ENCODE assay signal across 24 cellular contexts in the genomic region with DNA sequence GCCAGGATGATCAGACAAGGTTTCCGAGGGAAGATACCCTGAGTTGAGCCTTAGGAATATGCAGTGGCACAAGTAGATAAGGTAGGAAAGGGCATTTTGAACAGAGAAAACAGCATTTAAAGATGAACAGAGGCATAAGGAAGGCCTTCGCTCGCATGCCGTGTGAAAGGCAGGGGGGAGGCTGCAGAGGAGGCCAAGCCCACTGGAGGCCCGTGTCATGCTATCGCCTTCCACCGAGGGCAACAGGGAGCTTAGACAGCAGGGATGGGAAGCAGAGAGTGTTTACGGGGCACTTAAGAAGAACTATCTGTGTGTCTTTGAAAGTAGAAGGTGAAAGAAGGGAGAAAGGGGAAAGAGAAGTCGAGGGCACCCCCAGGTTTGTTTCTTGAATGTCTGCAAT.
"Had no signal": no experiment of that assay in that cellular context is flagged by ENCODE, and none has a peak within 500 bp of the region (broad histone marks: within the 10 kb centered on the region; RNA-seq: fewer than 3 reads in every experiment).

No MANE protein-coding gene starts in this region.

- H3K9ac ChIP-seq: parathyroid adenoma had no signal

- H3K9me3 ChIP-seq: gastrocnemius medialis, lower lobe of right lung, neutrophil, prostate gland, right atrium auricular region, suprapubic skin, transverse colon, upper lobe of right lung, vagina had no signal

- DNase-seq: dorsolateral prefrontal cortex; effector CD4-positive, alpha-beta T cell; gastrocnemius medialis; heart left ventricle; hippocampal formation; left ventricle myocardium superior; lower lobe of right lung; natural killer cell; stimulated activated CD4-positive, alpha-beta T cell treated with anti-CD3 and anti-CD28 coated beads, Interleukin-12 subunit alpha, Interleukin-12 subunit beta, amount 100 ng/mL, for 4 hours; stimulated activated CD4-positive, alpha-beta T cell treated with anti-CD3 and anti-CD28 coated beads, Interleukin-1b, Interleukin-23, amount 100 ng/mL, for 48 hours; stimulated activated CD4-positive, alpha-beta T cell treated with anti-CD3 and anti-CD28 coated beads, Interleukin-4, amount 100 ng/mL, for 1 hour; stimulated activated CD8-positive, alpha-beta memory T cell treated with anti-CD3 and anti-CD28 coated beads, Interleukin-4, amount 100 ng/mL, for 48 hours; stimulated activated naive CD4-positive, alpha-beta T cell; stimulated activated naive CD8-positive, alpha-beta T cell treated with anti-CD3 and anti-CD28 coated beads, Interleukin-15, amount 100 ng/mL, for 72 hours; transverse colon; upper lobe of right lung had no signal

- H3K4me3 Mint-ChIP-seq: natural killer cell; stimulated activated naive CD8-positive, alpha-beta T cell treated with anti-CD3 and anti-CD28 coated beads, Interleukin-15, amount 100 ng/mL, for 72 hours had no signal

- H3K27ac Mint-ChIP-seq: natural killer cell had no signal

- H3K36me3 ChIP-seq: gastrocnemius medialis, heart left ventricle, lower lobe of right lung, neutrophil, prostate gland, right atrium auricular region, suprapubic skin, transverse colon, upper lobe of right lung, vagina had no signal

- H3K4me1 Mint-ChIP-seq: natural killer cell; stimulated activated naive CD8-positive, alpha-beta T cell treated with anti-CD3 and anti-CD28 coated beads, Interleukin-15, amount 100 ng/mL, for 72 hours had no signal

- H3K4me1 ChIP-seq: lower lobe of right lung, parathyroid adenoma, prostate gland, suprapubic skin had no signal

- H3K4me3 ChIP-seq: dorsolateral prefrontal cortex, gastrocnemius medialis, heart left ventricle, lower lobe of right lung, prostate gland, right atrium auricular region, smooth muscle cell, suprapubic skin, transverse colon, upper lobe of right lung, vagina had no signal

- H3K27ac ChIP-seq: epithelial cell of prostate, gastrocnemius medialis, heart left ventricle, lower lobe of right lung, neutrophil, parathyroid adenoma, prostate gland, right atrium auricular region, suprapubic skin, transverse colon, upper lobe of right lung, vagina had no signal

- H3K9me3 Mint-ChIP-seq: natural killer cell; stimulated activated naive CD8-positive, alpha-beta T cell treated with anti-CD3 and anti-CD28 coated beads, Interleukin-15, amount 100 ng/mL, for 72 hours had no signal

- H3K27me3 ChIP-seq: dorsolateral prefrontal cortex, gastrocnemius medialis, heart left ventricle, right atrium auricular region, suprapubic skin, transverse colon, upper lobe of right lung, vagina had no signal

- H2AFZ ChIP-seq: parathyroid adenoma had no signal

- H3K36me3 Mint-ChIP-seq: natural killer cell had no signal

- H3K4me2 ChIP-seq: smooth muscle cell had no signal
